Comparison of ENCODE assay signal across 19 cellular contexts in the genomic region with DNA sequence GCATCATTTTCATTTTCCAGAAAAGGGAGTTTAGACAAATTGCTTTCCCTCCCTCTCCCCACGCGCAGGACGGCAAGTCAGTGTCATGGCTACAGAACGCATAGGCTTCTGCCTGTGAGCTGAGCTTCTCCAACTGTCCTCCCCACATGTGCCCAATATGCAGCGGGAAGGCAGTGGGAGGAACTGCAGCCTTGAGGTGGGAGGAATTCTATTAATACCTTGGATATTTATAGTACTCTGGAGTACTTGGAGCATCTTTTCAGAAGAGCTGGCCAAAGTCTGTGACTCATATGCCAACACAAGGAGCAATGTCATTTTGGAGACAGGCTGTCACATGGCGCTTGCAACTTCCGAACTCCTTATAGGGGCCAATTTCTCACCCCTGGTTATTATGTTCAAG.
DNase-seq lines count a peak whose midpoint lies in the region; ATAC-seq and TF ChIP-seq lines count a peak whose summit lies in the region.
"Had no signal": no experiment of that assay in that cellular context is flagged by ENCODE, and none has a peak within 500 bp of the region (broad histone marks: within the 10 kb centered on the region; RNA-seq: fewer than 3 reads in every experiment).

No MANE protein-coding gene starts in this region.

- ATAC-seq in left ventricle myocardium superior, result peak; percentile 90
- no peak for ATAC-seq in HG02884 (IDR thresholded peaks at IDR 0.05; ENCODE audit: unreplicated experiment)
- ATAC-seq: activated CD4-positive, CD25-positive, alpha-beta regulatory T cell treated with anti-CD3 and anti-CD28 coated beads, Interleukin-2, amount 50 U/mL, for 24 hours; natural killer cell treated with Interleukin-12 subunit alpha and Interleukin-12 subunit beta and Interleukin-15 and Interleukin-18, amount 100 ng/mL, for 72 hours had no signal

- H3K36me3 ChIP-seq in GM23248 (ENCODE audit: low read depth) (no peaks in the 10 kb centered on the region), tibial artery (no peaks in the 10 kb centered on the region), BE2C (no peaks in the 10 kb centered on the region)
- H3K36me3 ChIP-seq: HAP-1, suprapubic skin had no signal

- in situ Hi-C loops in GM23248 (cut with MboI), result no loop called here

- peak overlapping the region in 3 of 5 experiments; percentile 28 to 88 (median 38) for H3K27ac Mint-ChIP-seq in brain
- H3K27ac Mint-ChIP-seq: dendritic cell treated with granulocyte-macrophage colony-stimulating factor and Interleukin-4, amounts not matched to agents 40 ng/mL and 50 ng/mL, for 4 days; IgD-negative memory B cell; natural killer cell treated with Interleukin-12 subunit alpha and Interleukin-12 subunit beta and Interleukin-15 and Interleukin-18, amount 100 ng/mL, for 72 hours; T-helper 1 cell treated with Interleukin-12 subunit alpha and Interleukin-12 subunit beta and Interleukin-4 antibody, amounts not matched to agents 30 μg/mL and 1 μg/mL, for 36 hours had no signal

- H3K27me3 ChIP-seq in GM23248 (replicated peaks; ENCODE audit: insufficient read depth) (no peaks in the 10 kb centered on the region), tibial artery (no peaks in the 10 kb centered on the region), BE2C (peaks cover 10% of the 10 kb centered on the region; the same call in 1 of the 2 replicates)
- H3K27me3 ChIP-seq: suprapubic skin had no signal

- peak overlapping the region; percentile 38 for H3K4me2 ChIP-seq in GM23248 (ENCODE audit: unreplicated experiment)

- peak overlapping the region; percentile 42; the same call in 1 of the 2 replicates for H2AFZ ChIP-seq in GM23248

- 5 to 8% methylated on average over 7 of the region's 7 CpGs for whole genome bisulfite sequencing in GM23248 (ENCODE audit: low coverage in 1 of 2, low lambda C conversion rate in 2 of 2, missing lambda C conversion rate in 2 of 2), 2 experiments

- no peaks in the 10 kb centered on the region for H3K4me1 Mint-ChIP-seq in brain

- H3K4me3 Mint-ChIP-seq in brain, result peak overlapping the region in 1 of 5 experiments; percentile 5
- H3K4me3 Mint-ChIP-seq: dendritic cell treated with granulocyte-macrophage colony-stimulating factor and Interleukin-4, amounts not matched to agents 40 ng/mL and 50 ng/mL, for 4 days; IgD-negative memory B cell; natural killer cell treated with Interleukin-12 subunit alpha and Interleukin-12 subunit beta and Interleukin-15 and Interleukin-18, amount 100 ng/mL, for 72 hours; T-helper 1 cell treated with Interleukin-12 subunit alpha and Interleukin-12 subunit beta and Interleukin-4 antibody, amounts not matched to agents 30 μg/mL and 1 μg/mL, for 36 hours had no signal

- TF ChIP-seq CTCF in brain (conservative IDR thresholded peaks at IDR 0.05), result no peak
- peak; percentile 16 to 17 for TF ChIP-seq CTCF in tibial artery (IDR thresholded peaks at IDR 0.05)
- no peak for TF ChIP-seq CTCF in BE2C (IDR thresholded peaks at IDR 0.05; ENCODE audit: low read depth, low read length)

- H3K36me3 Mint-ChIP-seq in brain, result no peaks in the 10 kb centered on the region

- H3K9me3 ChIP-seq in GM23248 (ENCODE audit: low read depth), result peaks cover 4% of the 10 kb centered on the region
- no peaks in the 10 kb centered on the region for H3K9me3 ChIP-seq in tibial artery
- no peaks in the 10 kb centered on the region for H3K9me3 ChIP-seq in BE2C
- H3K9me3 ChIP-seq: HAP-1, suprapubic skin had no signal

- H3K4me3 ChIP-seq in GM23248, result no peak overlapping the region; the same call in 1 of the 2 replicates
- no peak overlapping the region for H3K4me3 ChIP-seq in tibial artery
- no peak overlapping the region for H3K4me3 ChIP-seq in BE2C (ENCODE audit: low read depth, low read length)
- H3K4me3 ChIP-seq: HAP-1, suprapubic skin had no signal

- no peaks in the 10 kb centered on the region for H3F3A ChIP-seq in GM23248 (ENCODE audit: insufficient read depth)

- H3K27ac ChIP-seq in GM23248 (no peak overlapping the region), tibial artery (no peak overlapping the region)
- H3K27ac ChIP-seq: RWPE1, suprapubic skin had no signal

- H3K79me2 ChIP-seq in GM23248 (ENCODE audit: insufficient read depth), result no peaks in the 10 kb centered on the region

- no peaks in the 10 kb centered on the region for H4K20me1 ChIP-seq in GM23248 (ENCODE audit: insufficient read depth)

- H3K27me3 Mint-ChIP-seq in brain, result no peaks in the 10 kb centered on the region

- no peaks in the 10 kb centered on the region; the same call in 1 of the 2 replicates for H3K9me2 ChIP-seq in GM23248 (ENCODE audit: insufficient read depth)

- H3K4me1 ChIP-seq in GM23248 (ENCODE audit: insufficient read depth) (peaks cover 24% of the 10 kb centered on the region), tibial artery (peaks cover 0 to 30% (median 13%) of the 10 kb centered on the region in 4 donors), BE2C (no peaks in the 10 kb centered on the region)
- H3K4me1 ChIP-seq: HAP-1 had no signal

- intact Hi-C loops in left ventricle myocardium superior (cut with micrococcal nuclease), result loop anchor here (5.0 kb wide), 1 partner anchor 71 kb away; no protein-coding TSS in a partner anchor
- intact Hi-C loops in tibial artery (cut with DNase I; ENCODE audit: low total_unique reads), result no loop called here

- DNase-seq in GM23248 (peak; percentile 85), left ventricle myocardium superior (peak; percentile 44), tibial artery (no peak), BE2C (no peak), DMS79 treated with DMSO at 0.1 percent for 48 hours (lab: John Stamatoyannopoulos, UW) (no peak), kidney glomerular epithelial cell (lab: John Stamatoyannopoulos, UW) (no peak)
- DNase-seq: activated gamma-delta T cell treated with Interleukin-2 at 50 U/mL for 16 hours, erythroblast, NCI-H1092 treated with DMSO at 0.1 percent for 48 hours had no signal

- no peak overlapping the region for H3K9ac ChIP-seq in GM23248

- peaks cover 3 to 12% (median 9%) of the 10 kb centered on the region in 5 experiments for H3K9me3 Mint-ChIP-seq in brain
- H3K9me3 Mint-ChIP-seq: natural killer cell treated with Interleukin-12 subunit alpha and Interleukin-12 subunit beta and Interleukin-15 and Interleukin-18, amount 100 ng/mL, for 72 hours had no signal

Comparison
In these comparisons a context has a peak if more than half of its experiments do, and no peak if none do; other contexts are left out.
1. DNase-seq: peak in GM23248 (single experiment) and left ventricle myocardium superior (single experiment); none in tibial artery (0 of 2), BE2C (single experiment), DMS79 treated with DMSO at 0.1 percent for 48 hours (single experiment) and kidney glomerular epithelial cell (single experiment).
2. CTCF ChIP-seq: peak in tibial artery (2 of 2); none in brain (0 of 2) and BE2C (single experiment).